32 cellular contexts compared by ENCODE assay signal in genomic region chr16:80969114-80969484, GRCh38.
"Had no signal": no experiment of that assay in that cellular context is flagged by ENCODE, and none has a peak within 500 bp of the region (broad histone marks: within the 10 kb centered on the region; RNA-seq: fewer than 3 reads in every experiment).

No MANE protein-coding gene starts in this region.

- H3K4me3 Mint-ChIP-seq: activated CD4-positive, alpha-beta memory T cell treated with anti-CD3 and anti-CD28 coated beads for 36 hours; activated CD4-positive, alpha-beta T cell treated with anti-CD3 and anti-CD28 coated beads, Interleukin-2, amount 10 ng/mL, durations not matched to agents 24 days and 14 days; activated naive CD8-positive, alpha-beta T cell treated with anti-CD3 and anti-CD28 coated beads, Interleukin-2, amount 50 U/mL, for 24 hours; activated T-helper 1 cell treated with anti-CD3 and anti-CD28 coated beads, Interleukin-12 subunit alpha, Interleukin-12 subunit beta, Interleukin-2, Interleukin-4 antibody, amounts not matched to agents 30 ng/mL and 10 ng/mL and 1 ng/mL, durations not matched to agents 14 hours and 24 hours and 36 hours; mesothelial cell of epicardium; naive thymus-derived CD4-positive, alpha-beta T cell; neural progenitor cell; T-helper 1 cell treated with Interleukin-12 subunit alpha and Interleukin-12 subunit beta and Interleukin-4 antibody, amounts not matched to agents 30 μg/mL and 1 μg/mL, for 36 hours had no signal

- H3K4me2 ChIP-seq: neural progenitor cell had no signal

- H3K4me1 ChIP-seq: breast epithelium, gastrocnemius medialis, left ventricle myocardium inferior, neural progenitor cell, spleen, suprapubic skin, tibial artery, upper lobe of right lung had no signal

- H3K27me3 ChIP-seq: breast epithelium, gastrocnemius medialis, neural progenitor cell, spleen, suprapubic skin, tibial artery, upper lobe of right lung had no signal

- H3K9me3 ChIP-seq: breast epithelium, gastrocnemius medialis, left ventricle myocardium inferior, spleen, suprapubic skin, tibial artery, upper lobe of right lung had no signal

- H3K27ac Mint-ChIP-seq: activated CD4-positive, alpha-beta memory T cell treated with anti-CD3 and anti-CD28 coated beads for 36 hours; activated CD4-positive, alpha-beta T cell treated with anti-CD3 and anti-CD28 coated beads, Interleukin-2, amount 10 ng/mL, durations not matched to agents 24 days and 14 days; activated naive CD8-positive, alpha-beta T cell treated with anti-CD3 and anti-CD28 coated beads, Interleukin-2, amount 50 U/mL, for 24 hours; activated T-helper 1 cell treated with anti-CD3 and anti-CD28 coated beads, Interleukin-12 subunit alpha, Interleukin-12 subunit beta, Interleukin-2, Interleukin-4 antibody, amounts not matched to agents 30 ng/mL and 10 ng/mL and 1 ng/mL, durations not matched to agents 14 hours and 24 hours and 36 hours; mesothelial cell of epicardium; neural progenitor cell; T-helper 1 cell treated with Interleukin-12 subunit alpha and Interleukin-12 subunit beta and Interleukin-4 antibody, amounts not matched to agents 30 μg/mL and 1 μg/mL, for 36 hours had no signal

- H3K9ac ChIP-seq: neural progenitor cell had no signal

- ATAC-seq: activated naive CD8-positive, alpha-beta T cell treated with anti-CD3 and anti-CD28 coated beads, Interleukin-2, amount 50 U/mL, for 24 hours; gastrocnemius medialis; naive thymus-derived CD4-positive, alpha-beta T cell; right cardiac atrium; upper lobe of right lung had no signal

- H3K4me3 ChIP-seq: breast epithelium, gastrocnemius medialis, left ventricle myocardium inferior, lung, neural progenitor cell, spleen, suprapubic skin, tibial artery, upper lobe of right lung had no signal

- H3K9me3 Mint-ChIP-seq: activated CD4-positive, alpha-beta memory T cell treated with anti-CD3 and anti-CD28 coated beads for 36 hours; activated CD4-positive, alpha-beta T cell treated with anti-CD3 and anti-CD28 coated beads, Interleukin-2, amount 10 ng/mL, durations not matched to agents 24 days and 14 days; activated naive CD8-positive, alpha-beta T cell treated with anti-CD3 and anti-CD28 coated beads, Interleukin-2, amount 50 U/mL, for 24 hours; activated T-helper 1 cell treated with anti-CD3 and anti-CD28 coated beads, Interleukin-12 subunit alpha, Interleukin-12 subunit beta, Interleukin-2, Interleukin-4 antibody, amounts not matched to agents 30 ng/mL and 10 ng/mL and 1 ng/mL, durations not matched to agents 14 hours and 24 hours and 36 hours; mesothelial cell of epicardium; naive thymus-derived CD4-positive, alpha-beta T cell; neural progenitor cell; T-helper 1 cell treated with Interleukin-12 subunit alpha and Interleukin-12 subunit beta and Interleukin-4 antibody, amounts not matched to agents 30 μg/mL and 1 μg/mL, for 36 hours had no signal

- H3K36me3 ChIP-seq: breast epithelium, gastrocnemius medialis, neural progenitor cell, suprapubic skin, upper lobe of right lung had no signal

- H3K4me1 Mint-ChIP-seq: mesothelial cell of epicardium had no signal

- H3K27ac ChIP-seq: breast epithelium, gastrocnemius medialis, left ventricle myocardium inferior, neural progenitor cell, spleen, suprapubic skin, tibial artery, upper lobe of right lung had no signal

- H2AFZ ChIP-seq: neural progenitor cell had no signal

- DNase-seq: activated CD4-positive, alpha-beta memory T cell treated with anti-CD3 and anti-CD28 coated beads for 36 hours; activated CD4-positive, alpha-beta T cell treated with anti-CD3 and anti-CD28 coated beads, Interleukin-2, amount 10 ng/mL, durations not matched to agents 24 days and 14 days; activated CD4-positive, CD25-positive, alpha-beta regulatory T cell treated with anti-CD3 and anti-CD28 coated beads, Interleukin-2, amount 50 U/mL, for 72 hours; activated CD8-positive, alpha-beta memory T cell treated with anti-CD3 and anti-CD28 coated beads, Interleukin-2, amount 50 U/mL, for 4 hours; activated gamma-delta T cell; activated naive CD4-positive, alpha-beta T cell treated with anti-CD3 and anti-CD28 coated beads, Interleukin-2, amount 50 U/mL, for 16 hours; activated naive CD8-positive, alpha-beta T cell treated with anti-CD3 and anti-CD28 coated beads, Interleukin-2, amount 50 U/mL, for 24 hours; activated T-cell treated with anti-CD3 and anti-CD28 coated beads, Interleukin-2, amount 50 U/mL, for 1 hour; amygdala; central memory CD4-positive, alpha-beta T cell; effector CD4-positive, alpha-beta T cell; erythroblast; gastrocnemius medialis; glutamatergic neuron; islet precursor cell; left ventricle myocardium inferior; naive thymus-derived CD4-positive, alpha-beta T cell; occipital lobe; posterior cingulate gyrus; right cardiac atrium; spleen; stimulated activated naive CD4-positive, alpha-beta T cell; T1000; tibial artery; upper lobe of right lung had no signal

- H3K27me3 Mint-ChIP-seq: activated CD4-positive, alpha-beta memory T cell treated with anti-CD3 and anti-CD28 coated beads for 36 hours; activated CD4-positive, alpha-beta T cell treated with anti-CD3 and anti-CD28 coated beads, Interleukin-2, amount 10 ng/mL, durations not matched to agents 24 days and 14 days; activated naive CD8-positive, alpha-beta T cell treated with anti-CD3 and anti-CD28 coated beads, Interleukin-2, amount 50 U/mL, for 24 hours; naive thymus-derived CD4-positive, alpha-beta T cell had no signal
